Comparison of ENCODE assay signal across 20 cellular contexts in genomic region chr22:39094717-39095389, GRCh38. TPM values are rescaled to one million over a fixed set of nuclear protein-coding genes. Genes with fewer than 3 reads are reported as not detected.
A peak's percentile ranks its signal among the peaks of the same experiment; 100 is the strongest.
DNase-seq lines count a peak whose midpoint lies in the region; ATAC-seq, FAIRE-seq and TF ChIP-seq lines count a peak whose summit lies in the region.
"Had no signal": no experiment of that assay in that cellular context is flagged by ENCODE, and none has a peak within 500 bp of the region (broad histone marks: within the 10 kb centered on the region; RNA-seq: fewer than 3 reads in every experiment).

No MANE protein-coding gene starts in this region.

- POLR2A ChIA-PET in H1 (lab: Charles Lee; ENCODE audit: partially characterized antibody): interaction anchor here (0.6 kb wide), 1 partner anchor 54 kb away, joined by 3 read pairs; no protein-coding TSS in a partner anchor

- ATAC-seq in activated naive CD4-positive, alpha-beta T cell treated with anti-CD3 and anti-CD28 coated beads, Interleukin-2, amount 50 U/mL, for 72 hours: no peak
- ATAC-seq in stimulated activated naive B cell treated with anti-CD40 and anti-IgM and Interleukin-4, amounts not matched to agents 10 μg/mL and 1 μg/mL and 100 μg/mL, for 72 hours (replicated peaks): no peak
- ATAC-seq in HG02852 (IDR thresholded peaks at IDR 0.05; ENCODE audit: unreplicated experiment) (no peak), left colon (no peak)
- ATAC-seq: activated CD4-positive, CD25-positive, alpha-beta regulatory T cell treated with anti-CD3 and anti-CD28 coated beads, Interleukin-2, amount 50 U/mL, for 24 hours had no signal

- no peak overlapping the region for H3K23ac ChIP-seq in H1 (ENCODE audit: insufficient read length)

- H4K91ac ChIP-seq in H1 (replicated peaks; ENCODE audit: insufficient read length, low read length): no peak overlapping the region

- no peak for TF ChIP-seq RAD21 in H1 (IDR thresholded peaks at IDR 0.05 in 1 of 2, conservative IDR thresholded peaks at IDR 0.05 in 1 of 2; ENCODE audit: low read depth in 2 of 2, low read length in 2 of 2)

- intact Hi-C loops in left colon (cut with DNase I, micrococcal nuclease): no loop called here

- no peak overlapping the region for H2AFZ ChIP-seq in H1 (ENCODE audit: low read length)
- H2AFZ ChIP-seq: GM23248, parathyroid adenoma had no signal

- H3K27me3 Mint-ChIP-seq in activated naive CD4-positive, alpha-beta T cell treated with anti-CD3 and anti-CD28 coated beads, Interleukin-2, amount 50 U/mL, for 24 hours: no peaks in the 10 kb centered on the region
- no peaks in the 10 kb centered on the region for H3K27me3 Mint-ChIP-seq in stimulated activated naive B cell treated with anti-CD40 and anti-IgM and Interleukin-4, amounts not matched to agents 10 μg/mL and 1 μg/mL and 100 μg/mL, for 72 hours

- no peak overlapping the region for H3K4me3 ChIP-seq in H1 (ENCODE audit: extremely low read depth in 1 of 4, insufficient read depth in 2 of 4, low read depth in 3 of 4, low read length in 4 of 4)
- H3K4me3 ChIP-seq: colonic mucosa, GM23248 had no signal

- CTCF ChIA-PET in H1 (lab: Charles Lee; ENCODE audit: partially characterized antibody): interaction anchor here (0.9 kb wide), 1 partner anchor 39 kb away, joined by 3 read pairs; no protein-coding TSS in a partner anchor

- H4K5ac ChIP-seq in H1 (ENCODE audit: insufficient read length, low read depth, low read length): no peak overlapping the region

- no peaks in the 10 kb centered on the region for H3K36me3 Mint-ChIP-seq in activated naive CD4-positive, alpha-beta T cell treated with anti-CD3 and anti-CD28 coated beads, Interleukin-2, amount 50 U/mL, for 24 hours
- H3K36me3 Mint-ChIP-seq in activated naive CD4-positive, alpha-beta T cell treated with anti-CD3 and anti-CD28 coated beads, Interleukin-2, amount 50 U/mL, for 72 hours: no peaks in the 10 kb centered on the region
- H3K36me3 Mint-ChIP-seq in stimulated activated naive B cell treated with anti-CD40 and anti-IgM and Interleukin-4, amounts not matched to agents 10 μg/mL and 1 μg/mL and 100 μg/mL, for 72 hours: no peaks in the 10 kb centered on the region

- H3K18ac ChIP-seq in H1 (ENCODE audit: extremely low read depth, low read length): no peak overlapping the region

- H3K56ac ChIP-seq in H1 (replicated peaks; ENCODE audit: insufficient read length, low read depth, low read length): no peak overlapping the region

- no peaks in the 10 kb centered on the region for H3K79me1 ChIP-seq in H1 (ENCODE audit: low read depth, low read length)

- H3K27ac ChIP-seq in H1 (ENCODE audit: low read depth, low read length): no peak overlapping the region
- H3K27ac ChIP-seq: colonic mucosa, GM23248, parathyroid adenoma had no signal

- DNase-seq in activated naive CD4-positive, alpha-beta T cell treated with anti-CD3 and anti-CD28 coated beads, Interleukin-2, amount 50 U/mL, for 72 hours (ENCODE audit: low spot score in 2 of 2): no peak
- DNase-seq in T-helper 22 cell (ENCODE audit: low read depth): peak; percentile 32
- no peak for DNase-seq in H1 (ENCODE audit: low read depth in 1 of 2, low spot score in 2 of 2)
- DNase-seq in stimulated activated naive B cell treated with anti-CD40 and anti-IgM and Interleukin-4, amounts not matched to agents 10 μg/mL and 1 μg/mL and 100 μg/mL, for 72 hours: no peak
- no peak for DNase-seq in OCI-M2 (lab: John Stamatoyannopoulos, UW; ENCODE audit: unreplicated experiment)
- DNase-seq in left colon: no peak
- DNase-seq: Caco-2; colonic mucosa; foreskin melanocyte; GM23248; MM.1S; NCI-H1694 treated with DMSO at 0.1 percent for 48 hours; NCI-H345; Right ventricle myocardium superior; stimulated activated CD4-positive, alpha-beta T cell treated with anti-CD3 and anti-CD28 coated beads, Interleukin-4, amount 100 ng/mL, for 24 hours had no signal

- H4K20me1 ChIP-seq in H1 (replicated peaks in 1 of 2; ENCODE audit: control insufficient read depth in 1 of 2, insufficient read depth in 2 of 2, low read length in 2 of 2): no peaks in the 10 kb centered on the region

- TF ChIP-seq EP300 in H1 (IDR thresholded peaks at IDR 0.05; ENCODE audit: borderline replicate concordance in 1 of 2, low read depth in 2 of 2, low read length in 2 of 2): no peak

- WGBS in H1 (ENCODE audit: extremely low coverage in 1 of 2, insufficient coverage in 1 of 2, insufficient read length in 1 of 2, insufficient replicate concordance in 2 of 2, low coverage in 1 of 2, low lambda C conversion rate in 2 of 2, missing lambda C conversion rate in 1 of 2), 2 experiments: 84% methylated on average over 14 of the region's 14 CpGs; no CpG with 5 or more reads in 1 of the 2 experiments

- peak overlapping the region; percentile 19; the same call in 1 of the 2 replicates for H2BK15ac ChIP-seq in H1 (ENCODE audit: low read length)

- H3K14ac ChIP-seq in H1 (ENCODE audit: insufficient read length): no peak overlapping the region

- H3K9ac ChIP-seq in H1 (replicated peaks in 1 of 4; ENCODE audit: extremely low read depth in 1 of 4, low read depth in 3 of 4, low read length in 3 of 4): no peak overlapping the region
- H3K9ac ChIP-seq: GM23248, parathyroid adenoma had no signal

- H4K8ac ChIP-seq in H1 (ENCODE audit: extremely low read depth, insufficient read depth, low read length): no peak overlapping the region

- H2BK12ac ChIP-seq in H1 (ENCODE audit: low read depth, low read length): no peak overlapping the region

- peaks cover 86% of the 10 kb centered on the region for H3K4me1 Mint-ChIP-seq in activated naive CD4-positive, alpha-beta T cell treated with anti-CD3 and anti-CD28 coated beads, Interleukin-2, amount 50 U/mL, for 24 hours
- H3K4me1 Mint-ChIP-seq in stimulated activated naive B cell treated with anti-CD40 and anti-IgM and Interleukin-4, amounts not matched to agents 10 μg/mL and 1 μg/mL and 100 μg/mL, for 72 hours: peaks cover 45 to 91% of the 10 kb centered on the region in 2 donors

- peaks cover 0 to 2% (median 0%) of the 10 kb centered on the region in 4 experiments; a peak in 2 of 7 replicates for H3K27me3 ChIP-seq in H1 (replicated peaks in 1 of 4; ENCODE audit: control insufficient read depth in 3 of 4, extremely low read depth in 1 of 4, insufficient read depth in 3 of 4, low read length in 3 of 4)
- H3K27me3 ChIP-seq: colonic mucosa had no signal

- peaks cover 0 to 15% (median 7%) of the 10 kb centered on the region in 4 experiments; a peak in 5 of 7 replicates for H3K4me1 ChIP-seq in H1 (replicated peaks in 1 of 4; ENCODE audit: control insufficient read depth in 3 of 4, insufficient read depth in 4 of 4, low read length in 3 of 4)
- H3K4me1 ChIP-seq: Caco-2, colonic mucosa had no signal

- TF ChIP-seq POLR2A in H1 (IDR thresholded peaks at IDR 0.05; ENCODE audit: control extremely low read depth in 1 of 2, low read depth in 2 of 2, low read length in 2 of 2): no peak

- H2BK20ac ChIP-seq in H1 (ENCODE audit: low read length): no peak overlapping the region

- FAIRE-seq in H1 (lab: Jason Lieb, UNC): no peak
- FAIRE-seq: astrocyte had no signal

- no peaks in the 10 kb centered on the region for H3K79me2 ChIP-seq in H1 (ENCODE audit: control insufficient read depth in 1 of 2, insufficient read depth in 2 of 2, low read length in 2 of 2)
- H3K79me2 ChIP-seq: parathyroid adenoma had no signal

- H3K9me3 Mint-ChIP-seq in activated naive CD4-positive, alpha-beta T cell treated with anti-CD3 and anti-CD28 coated beads, Interleukin-2, amount 50 U/mL, for 24 hours: no peaks in the 10 kb centered on the region
- no peaks in the 10 kb centered on the region for H3K9me3 Mint-ChIP-seq in activated naive CD4-positive, alpha-beta T cell treated with anti-CD3 and anti-CD28 coated beads, Interleukin-2, amount 50 U/mL, for 72 hours
- H3K9me3 Mint-ChIP-seq in stimulated activated naive B cell treated with anti-CD40 and anti-IgM and Interleukin-4, amounts not matched to agents 10 μg/mL and 1 μg/mL and 100 μg/mL, for 72 hours: no peaks in the 10 kb centered on the region

- peak overlapping the region; percentile 27 for H3K4me3 Mint-ChIP-seq in activated naive CD4-positive, alpha-beta T cell treated with anti-CD3 and anti-CD28 coated beads, Interleukin-2, amount 50 U/mL, for 24 hours
- no peak overlapping the region for H3K4me3 Mint-ChIP-seq in stimulated activated naive B cell treated with anti-CD40 and anti-IgM and Interleukin-4, amounts not matched to agents 10 μg/mL and 1 μg/mL and 100 μg/mL, for 72 hours

- H3K9me3 ChIP-seq in H1 (ENCODE audit: insufficient read depth in 2 of 2, low read depth in 1 of 2, low read length in 1 of 2): no peaks in the 10 kb centered on the region
- H3K9me3 ChIP-seq: Caco-2, colonic mucosa had no signal

- TF ChIP-seq CTCF in H1 (IDR thresholded peaks at IDR 0.05; ENCODE audit: control extremely low read depth in 1 of 3, insufficient read depth in 1 of 3, low read depth in 1 of 3, low read length in 3 of 3): no peak

- no peak overlapping the region for H2AK5ac ChIP-seq in H1 (ENCODE audit: low read depth, low read length)

- no peak overlapping the region for H3K4ac ChIP-seq in H1 (replicated peaks; ENCODE audit: insufficient read length, low read depth, low read length)

- H3K4me2 ChIP-seq in H1 (ENCODE audit: insufficient read depth in 1 of 2, low read depth in 2 of 2, low read length in 2 of 2): no peak overlapping the region

- no peak overlapping the region for H2BK5ac ChIP-seq in H1 (ENCODE audit: low read depth, low read length)

- no peak overlapping the region for H2BK120ac ChIP-seq in H1 (replicated peaks; ENCODE audit: low read depth, low read length)

- peak overlapping the region; percentile 62 for H3K27ac Mint-ChIP-seq in activated naive CD4-positive, alpha-beta T cell treated with anti-CD3 and anti-CD28 coated beads, Interleukin-2, amount 50 U/mL, for 24 hours
- H3K27ac Mint-ChIP-seq in activated naive CD4-positive, alpha-beta T cell treated with anti-CD3 and anti-CD28 coated beads, Interleukin-2, amount 50 U/mL, for 72 hours: peak overlapping the region in 1 of 2 donors; percentile 24
- peak overlapping the region; percentile 75 for H3K27ac Mint-ChIP-seq in stimulated activated naive B cell treated with anti-CD40 and anti-IgM and Interleukin-4, amounts not matched to agents 10 μg/mL and 1 μg/mL and 100 μg/mL, for 72 hours

- H3K36me3 ChIP-seq in H1 (ENCODE audit: control insufficient read depth in 2 of 4, insufficient read depth in 4 of 4, low read length in 3 of 4): no peaks in the 10 kb centered on the region
- H3K36me3 ChIP-seq: colonic mucosa had no signal

- no peaks in the 10 kb centered on the region for H3K23me2 ChIP-seq in H1 (ENCODE audit: low read depth, low read length)

RNA-seq across cellular contexts. Expression of gene APOBEC3H, which starts 2.2 kb away (rescaled TPM):
- 10 to 100 TPM; 10.5 to 34.3 TPM for total RNA-seq in activated naive CD4-positive, alpha-beta T cell treated with anti-CD3 and anti-CD28 coated beads, Interleukin-2, amount 50 U/mL, for 72 hours
- 0.47 and 0.48 TPM in 2 replicates for total RNA-seq in H1 (2021; fragmentation: NEBNext Ultra II Directional; extraction: Animal tissue kit (Norgen Biotek cat#: 25700))
- 0.52 and 0.56 TPM in 2 replicates for polyA plus RNA-seq in H1 (2011; rRNA removed)
- 0.45 TPM for polyA plus RNA-seq in H1 (2011; cell fraction: cytosol; rRNA removed)
- polyA plus RNA-seq in H1 (2011; cell fraction: nucleus; rRNA removed): 0.58 TPM
- polyA plus RNA-seq in H1 (2012, experiment 1 of 2): 0.44 to 1.3 TPM (median 0.92 TPM) in 3 of 4 replicates, not detected in the other
- polyA plus RNA-seq in H1 (2012, experiment 2 of 2): 0.63 TPM
- 0.65 TPM for polyA plus RNA-seq in H1 (2013, experiment 1 of 2)
- 0.66 TPM for polyA plus RNA-seq in H1 (2013, experiment 2 of 2)
- 1.4 and 1.8 TPM in 2 replicates for polyA minus RNA-seq in H1 (2011; rRNA and poly(A)+ RNA removed)
- polyA minus RNA-seq in H1 (2011; cell fraction: cytosol; rRNA and poly(A)+ RNA removed): not detected
- polyA minus RNA-seq in H1 (2011; cell fraction: nucleus; rRNA and poly(A)+ RNA removed): not detected
- total RNA-seq in left colon: not detected
- total RNA-seq: Caco-2, GM23248, Right ventricle myocardium superior had no signal
- polyA plus RNA-seq: GM23248 had no signal

RNA-seq across cellular contexts. Expression of gene APOBEC3G, which starts 17.8 kb away (rescaled TPM):
- total RNA-seq in activated naive CD4-positive, alpha-beta T cell treated with anti-CD3 and anti-CD28 coated beads, Interleukin-2, amount 50 U/mL, for 72 hours: 10 to 100 TPM; 29.1 to 48.3 TPM
- total RNA-seq in H1 (2021; fragmentation: NEBNext Ultra II Directional; extraction: Animal tissue kit (Norgen Biotek cat#: 25700)): 0.94 and 2.0 TPM in 2 replicates
- 1.7 and 2.5 TPM in 2 replicates for polyA plus RNA-seq in H1 (2011; rRNA removed)
- 2.3 TPM for polyA plus RNA-seq in H1 (2011; cell fraction: cytosol; rRNA removed)
- polyA plus RNA-seq in H1 (2011; cell fraction: nucleus; rRNA removed): 2.7 TPM
- 0.74 to 1.8 TPM (median 1.5 TPM) in 4 replicates for polyA plus RNA-seq in H1 (2012, experiment 1 of 2)
- polyA plus RNA-seq in H1 (2012, experiment 2 of 2): 1.3 TPM
- 1.2 TPM for polyA plus RNA-seq in H1 (2013, experiment 1 of 2)
- 1.1 TPM for polyA plus RNA-seq in H1 (2013, experiment 2 of 2)
- 2.6 and 2.7 TPM in 2 replicates for polyA minus RNA-seq in H1 (2011; rRNA and poly(A)+ RNA removed)
- polyA minus RNA-seq in H1 (2011; cell fraction: cytosol; rRNA and poly(A)+ RNA removed): 1.5 TPM
- polyA minus RNA-seq in H1 (2011; cell fraction: nucleus; rRNA and poly(A)+ RNA removed): 2.7 TPM
- 1 to 10 TPM; 3.8 to 7.8 TPM for total RNA-seq in left colon

RNA-seq across cellular contexts. Expression of gene APOBEC3F, which starts 54.2 kb away (rescaled TPM):
- total RNA-seq in activated naive CD4-positive, alpha-beta T cell treated with anti-CD3 and anti-CD28 coated beads, Interleukin-2, amount 50 U/mL, for 72 hours: 10 to 100 TPM; 15.8 to 25.8 TPM
- total RNA-seq in H1 (2021; fragmentation: NEBNext Ultra II Directional; extraction: Animal tissue kit (Norgen Biotek cat#: 25700)): 7.3 and 9.7 TPM in 2 replicates
- polyA plus RNA-seq in H1 (2011; rRNA removed): 4.0 and 5.5 TPM in 2 replicates
- polyA plus RNA-seq in H1 (2011; cell fraction: cytosol; rRNA removed): 3.1 TPM
- polyA plus RNA-seq in H1 (2011; cell fraction: nucleus; rRNA removed): 4.0 TPM
- polyA plus RNA-seq in H1 (2012, experiment 1 of 2): 3.8 to 5.7 TPM (median 4.8 TPM) in 4 replicates
- 2.6 TPM for polyA plus RNA-seq in H1 (2012, experiment 2 of 2)
- 4.7 TPM for polyA plus RNA-seq in H1 (2013, experiment 1 of 2)
- 4.7 TPM for polyA plus RNA-seq in H1 (2013, experiment 2 of 2)
- polyA minus RNA-seq in H1 (2011; rRNA and poly(A)+ RNA removed): 6.5 and 6.8 TPM in 2 replicates
- polyA minus RNA-seq in H1 (2011; cell fraction: cytosol; rRNA and poly(A)+ RNA removed): 5.7 TPM
- polyA minus RNA-seq in H1 (2011; cell fraction: nucleus; rRNA and poly(A)+ RNA removed): 4.4 TPM
- total RNA-seq in left colon: 1 to 10 TPM; 6.3 to 6.6 TPM

RNA-seq across cellular contexts. Expression of gene CBX7, which starts 57.6 kb away (rescaled TPM):
- 10 to 100 TPM; 25.0 to 43.8 TPM for total RNA-seq in activated naive CD4-positive, alpha-beta T cell treated with anti-CD3 and anti-CD28 coated beads, Interleukin-2, amount 50 U/mL, for 72 hours
- total RNA-seq in H1 (2021; fragmentation: NEBNext Ultra II Directional; extraction: Animal tissue kit (Norgen Biotek cat#: 25700)): 8.7 TPM in 2 replicates
- polyA plus RNA-seq in H1 (2011; rRNA removed): 6.9 and 12.3 TPM in 2 replicates
- 9.2 TPM for polyA plus RNA-seq in H1 (2011; cell fraction: cytosol; rRNA removed)
- polyA plus RNA-seq in H1 (2011; cell fraction: nucleus; rRNA removed): 15.9 TPM
- 5.4 to 9.5 TPM (median 8.5 TPM) in 4 replicates for polyA plus RNA-seq in H1 (2012, experiment 1 of 2)
- polyA plus RNA-seq in H1 (2012, experiment 2 of 2): 7.8 TPM
- 5.7 TPM for polyA plus RNA-seq in H1 (2013, experiment 1 of 2)
- 5.9 TPM for polyA plus RNA-seq in H1 (2013, experiment 2 of 2)
- 5.8 and 8.3 TPM in 2 replicates for polyA minus RNA-seq in H1 (2011; rRNA and poly(A)+ RNA removed)
- 5.1 TPM for polyA minus RNA-seq in H1 (2011; cell fraction: cytosol; rRNA and poly(A)+ RNA removed)
- polyA minus RNA-seq in H1 (2011; cell fraction: nucleus; rRNA and poly(A)+ RNA removed): 7.3 TPM
- total RNA-seq in left colon: 10 to 100 TPM; 18.6 to 33.4 TPM
